In the genomic region with DNA sequence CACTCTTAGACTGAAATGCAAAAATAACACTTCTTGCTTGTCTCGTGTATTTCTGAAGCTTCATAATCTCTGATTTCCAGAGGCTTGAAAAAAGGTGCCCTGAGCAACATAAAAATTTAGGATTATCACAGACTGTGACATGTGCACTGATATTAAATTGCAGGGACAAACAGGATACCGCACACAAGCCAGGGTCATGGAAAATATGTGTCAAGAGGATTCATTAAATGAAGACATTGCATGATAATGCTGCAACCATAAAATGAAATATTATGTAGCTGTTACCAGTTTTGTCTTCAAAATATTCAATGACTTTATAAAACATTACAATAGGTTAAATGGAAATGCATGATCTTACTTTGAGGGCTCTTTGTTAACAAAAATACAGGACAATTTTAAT, we compare ENCODE assay signal across 18 cellular contexts.
DNase-seq lines count a peak whose midpoint lies in the region; ATAC-seq and TF ChIP-seq lines count a peak whose summit lies in the region.
"Had no signal": no experiment of that assay in that cellular context is flagged by ENCODE, and none has a peak within 500 bp of the region (broad histone marks: within the 10 kb centered on the region; RNA-seq: fewer than 3 reads in every experiment).

No MANE protein-coding gene starts in this region.

- intact Hi-C loops in vagina (cut with DNase I) = no loop called here

- H3K36me3 ChIP-seq in RWPE2 (ENCODE audit: low read depth) (no peaks in the 10 kb centered on the region), vagina (no peaks in the 10 kb centered on the region)
- H3K36me3 ChIP-seq: BE2C, BLaER1 had no signal

- H3K27me3 ChIP-seq in RWPE2 (ENCODE audit: insufficient read depth, poor library complexity, severe bottlenecking) (no peaks in the 10 kb centered on the region), vagina (no peaks in the 10 kb centered on the region)
- H3K27me3 ChIP-seq: BE2C, BLaER1 had no signal

- H3K27ac ChIP-seq in RWPE2 (ENCODE audit: poor library complexity, severe bottlenecking) (peak overlapping the region; percentile 93), vagina (no peak overlapping the region)
- H3K27ac ChIP-seq: BLaER1 had no signal

- no peak overlapping the region for H3K4me3 ChIP-seq in RWPE2 (ENCODE audit: severe bottlenecking)
- H3K4me3 ChIP-seq in vagina = no peak overlapping the region
- H3K4me3 ChIP-seq: BLaER1 had no signal

- DNase-seq in RWPE2 (ENCODE audit: low spot score) (no peak), dermis microvascular lymphatic vessel endothelial cell (ENCODE audit: low read depth in 2 of 2) (peak; percentile 12 to 61), vagina (ENCODE audit: extremely low spot score in 2 of 2) (no peak)
- no peak for DNase-seq in stimulated activated CD4-positive, alpha-beta T cell treated with anti-CD3 and anti-CD28 coated beads, Interleukin-4, amount 100 ng/mL, for 4 hours
- DNase-seq: 8988T; ACHN; BE2C; C1 segment of cervical spinal cord; CD4-positive, alpha-beta memory T cell; CD4-positive, CD25-positive, alpha-beta regulatory T cell; CD8-positive, alpha-beta memory T cell; COR-L47; DMS 273 treated with DMSO at 0.1 percent for 48 hours; DMS153; DMS79 treated with DMSO at 0.1 percent for 48 hours; GF-D8 had no signal

- no peaks in the 10 kb centered on the region for H3K9me3 ChIP-seq in RWPE2 (ENCODE audit: severe bottlenecking)
- H3K9me3 ChIP-seq in vagina = no peaks in the 10 kb centered on the region
- H3K9me3 ChIP-seq: BE2C, BLaER1 had no signal

- no peak for TF ChIP-seq CTCF in RWPE2 (IDR thresholded peaks at IDR 0.05; ENCODE audit: poor library complexity, severe bottlenecking)
- TF ChIP-seq CTCF in vagina (IDR thresholded peaks at IDR 0.05) = no peak

- H3K4me1 ChIP-seq in RWPE2 (ENCODE audit: insufficient read depth, poor library complexity, severe bottlenecking) = peaks cover 42% of the 10 kb centered on the region
- H3K4me1 ChIP-seq in vagina = no peaks in the 10 kb centered on the region
- H3K4me1 ChIP-seq: BE2C, BLaER1 had no signal

- ATAC-seq in RWPE2 (ENCODE audit: low read depth) = no peak
- ATAC-seq in HG02571 (IDR thresholded peaks at IDR 0.05; ENCODE audit: unreplicated experiment) = no peak

- TF ChIP-seq POLR2A in vagina (IDR thresholded peaks at IDR 0.05) = no peak

Comparison
In these comparisons a context has a peak if more than half of its experiments do, and no peak if none do; other contexts are left out.
1. DNase-seq: peak in dermis microvascular lymphatic vessel endothelial cell (2 of 2); none in RWPE2 (single experiment), vagina (0 of 2) and stimulated activated CD4-positive, alpha-beta T cell treated with anti-CD3 and anti-CD28 coated beads, Interleukin-4, amount 100 ng/mL, for 4 hours (0 of 2).